1 cellular context compared by ENCODE assay signal in the genomic region with DNA sequence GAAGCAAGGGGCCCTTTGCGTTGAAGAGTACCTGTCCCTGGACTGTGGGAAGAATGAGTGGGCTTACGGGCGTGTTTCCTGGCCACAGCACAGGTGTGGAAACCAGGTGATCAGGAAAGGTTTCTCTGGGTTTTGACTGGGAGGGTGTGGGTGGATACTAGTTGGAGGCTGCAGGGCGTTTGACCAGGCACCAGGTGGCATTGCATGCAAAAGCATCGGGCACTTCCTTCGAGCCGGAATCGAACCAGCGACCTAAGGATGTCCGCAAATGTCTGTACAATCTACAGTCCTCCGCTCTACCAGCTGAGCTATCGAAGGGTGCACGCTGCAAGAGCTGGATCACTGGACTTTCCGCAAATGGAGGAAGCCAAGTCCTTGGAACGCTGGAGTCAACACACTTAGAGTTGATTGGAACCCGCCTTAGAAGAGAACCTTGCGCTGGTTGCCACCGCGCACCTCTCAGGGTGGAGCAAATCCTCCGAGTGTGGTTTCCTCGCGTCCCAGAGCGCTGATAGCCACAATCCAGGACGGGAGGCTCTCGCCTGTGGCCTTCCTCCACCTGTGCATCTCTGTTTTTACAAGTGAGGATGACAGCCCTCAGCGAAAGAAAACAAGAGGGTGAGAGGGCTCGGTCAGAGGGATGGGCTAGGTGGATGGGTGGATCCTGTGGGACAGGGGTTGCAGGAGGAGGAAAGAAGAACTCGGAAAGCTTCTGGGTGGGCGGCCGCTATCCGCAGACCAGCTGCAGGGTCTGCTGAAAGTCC.
A peak's percentile ranks its signal among the peaks of the same experiment; 100 is the strongest.
TF ChIP-seq lines count a peak whose summit lies in the region.

No MANE protein-coding gene starts in this region.

TF ChIP-seq in K562, 482 proteins besides CTCF, POLR2A, EP300 and RAD21 (continued from another document and continues in another):
- TF ChIP-seq, protein P1, sequence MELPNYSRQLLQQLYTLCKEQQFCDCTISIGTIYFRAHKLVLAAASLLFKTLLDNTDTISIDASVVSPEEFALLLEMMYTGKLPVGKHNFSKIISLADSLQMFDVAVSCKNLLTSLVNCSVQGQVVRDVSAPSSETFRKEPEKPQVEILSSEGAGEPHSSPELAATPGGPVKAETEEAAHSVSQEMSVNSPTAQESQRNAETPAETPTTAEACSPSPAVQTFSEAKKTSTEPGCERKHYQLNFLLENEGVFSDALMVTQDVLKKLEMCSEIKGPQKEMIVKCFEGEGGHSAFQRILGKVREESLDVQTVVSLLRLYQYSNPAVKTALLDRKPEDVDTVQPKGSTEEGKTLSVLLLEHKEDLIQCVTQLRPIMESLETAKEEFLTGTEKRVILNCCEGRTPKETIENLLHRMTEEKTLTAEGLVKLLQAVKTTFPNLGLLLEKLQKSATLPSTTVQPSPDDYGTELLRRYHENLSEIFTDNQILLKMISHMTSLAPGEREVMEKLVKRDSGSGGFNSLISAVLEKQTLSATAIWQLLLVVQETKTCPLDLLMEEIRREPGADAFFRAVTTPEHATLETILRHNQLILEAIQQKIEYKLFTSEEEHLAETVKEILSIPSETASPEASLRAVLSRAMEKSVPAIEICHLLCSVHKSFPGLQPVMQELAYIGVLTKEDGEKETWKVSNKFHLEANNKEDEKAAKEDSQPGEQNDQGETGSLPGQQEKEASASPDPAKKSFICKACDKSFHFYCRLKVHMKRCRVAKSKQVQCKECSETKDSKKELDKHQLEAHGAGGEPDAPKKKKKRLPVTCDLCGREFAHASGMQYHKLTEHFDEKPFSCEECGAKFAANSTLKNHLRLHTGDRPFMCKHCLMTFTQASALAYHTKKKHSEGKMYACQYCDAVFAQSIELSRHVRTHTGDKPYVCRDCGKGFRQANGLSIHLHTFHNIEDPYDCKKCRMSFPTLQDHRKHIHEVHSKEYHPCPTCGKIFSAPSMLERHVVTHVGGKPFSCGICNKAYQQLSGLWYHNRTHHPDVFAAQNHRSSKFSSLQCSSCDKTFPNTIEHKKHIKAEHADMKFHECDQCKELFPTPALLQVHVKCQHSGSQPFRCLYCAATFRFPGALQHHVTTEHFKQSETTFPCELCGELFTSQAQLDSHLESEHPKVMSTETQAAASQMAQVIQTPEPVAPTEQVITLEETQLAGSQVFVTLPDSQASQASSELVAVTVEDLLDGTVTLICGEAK (IDR thresholded peaks at IDR 0.05) = peak; percentile 74
- TF ChIP-seq, protein P1 (CRISPR knock-in tag; IDR thresholded peaks at IDR 0.05) = no peak
- TF ChIP-seq ZSCAN29 (IDR thresholded peaks at IDR 0.05) (no peak), IRF2 (CRISPR knock-in tag; IDR thresholded peaks at IDR 0.05) (no peak), SOX6 (IDR thresholded peaks at IDR 0.05) (peak; percentile 41; the same call in 1 of the 2 replicates), RB1 (IDR thresholded peaks at IDR 0.05; ENCODE audit: low read depth) (0 out of 2 replicates have a peak, but pooled peaks have one; percentile 27), JUND (IDR thresholded peaks at IDR 0.05; ENCODE audit: borderline replicate concordance, low read depth, low read length) (peak; percentile 22; the same call in 1 of the 2 replicates), JUND (tag; IDR thresholded peaks at IDR 0.05; ENCODE audit: borderline replicate concordance, low read depth, low read length) (0 out of 3 replicates have a peak, but pooled peaks have one; percentile 14), TBP (optimal IDR thresholded peaks at IDR 0.05; ENCODE audit: low read depth, low read length) (peak; percentile 99), KLF16 (IDR thresholded peaks at IDR 0.05) (no peak), MTA3 (IDR thresholded peaks at IDR 0.05; ENCODE audit: borderline replicate concordance) (0 out of 2 replicates have a peak, but pooled peaks have one; percentile 34), TCF7L2 (IDR thresholded peaks at IDR 0.05; ENCODE audit: low read depth, low read length) (no peak), SP1 (CRISPR knock-in tag; IDR thresholded peaks at IDR 0.05) (0 out of 2 replicates have a peak, but pooled peaks have one; percentile 33), FOXJ2 (tag; IDR thresholded peaks at IDR 0.05) (no peak), EGR1 (conservative IDR thresholded peaks at IDR 0.05) (peak; percentile 58), CTBP1 (IDR thresholded peaks at IDR 0.05; ENCODE audit: borderline replicate concordance) (peak; percentile 91), POLR2H (tag; IDR thresholded peaks at IDR 0.05; ENCODE audit: low read depth) (peak; percentile 98), ATF7 (IDR thresholded peaks at IDR 0.05) (peak; percentile 43; the same call in 1 of the 2 replicates), ZEB2 (IDR thresholded peaks at IDR 0.05) (peak; percentile 90), POLR3A (IDR thresholded peaks at IDR 0.05; ENCODE audit: borderline replicate concordance, extremely low read depth, insufficient read depth, insufficient read length) (peak; percentile 87), CCAR2 (IDR thresholded peaks at IDR 0.05; ENCODE audit: low read depth, low read length) (0 out of 2 replicates have a peak, but pooled peaks have one; percentile 45), BCOR (IDR thresholded peaks at IDR 0.05) (peak; percentile 54; the same call in 1 of the 2 replicates), KLF10 (CRISPR knock-in tag; IDR thresholded peaks at IDR 0.05) (no peak), SMAD4 (CRISPR knock-in tag; conservative IDR thresholded peaks at IDR 0.05) (no peak), KDM1A (IDR thresholded peaks at IDR 0.05) (0 out of 4 replicates have a peak, but pooled peaks have one; percentile 10 to 23), ADNP (tag; IDR thresholded peaks at IDR 0.05) (peak; percentile 44; the same call in 1 of the 2 replicates), CXXC5 (CRISPR knock-in tag; IDR thresholded peaks at IDR 0.05) (peak; percentile 54)
- TF ChIP-seq, protein P2, sequence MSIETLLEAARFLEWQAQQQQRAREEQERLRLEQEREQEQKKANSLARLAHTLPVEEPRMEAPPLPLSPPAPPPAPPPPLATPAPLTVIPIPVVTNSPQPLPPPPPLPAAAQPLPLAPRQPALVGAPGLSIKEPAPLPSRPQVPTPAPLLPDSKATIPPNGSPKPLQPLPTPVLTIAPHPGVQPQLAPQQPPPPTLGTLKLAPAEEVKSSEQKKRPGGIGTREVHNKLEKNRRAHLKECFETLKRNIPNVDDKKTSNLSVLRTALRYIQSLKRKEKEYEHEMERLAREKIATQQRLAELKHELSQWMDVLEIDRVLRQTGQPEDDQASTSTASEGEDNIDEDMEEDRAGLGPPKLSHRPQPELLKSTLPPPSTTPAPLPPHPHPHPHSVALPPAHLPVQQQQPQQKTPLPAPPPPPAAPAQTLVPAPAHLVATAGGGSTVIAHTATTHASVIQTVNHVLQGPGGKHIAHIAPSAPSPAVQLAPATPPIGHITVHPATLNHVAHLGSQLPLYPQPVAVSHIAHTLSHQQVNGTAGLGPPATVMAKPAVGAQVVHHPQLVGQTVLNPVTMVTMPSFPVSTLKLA (conservative IDR thresholded peaks at IDR 0.05) = 0 out of 4 replicates have a peak, but pooled peaks of 1 of the 2 experiments have one; percentile 31
- TF ChIP-seq, protein P3, sequence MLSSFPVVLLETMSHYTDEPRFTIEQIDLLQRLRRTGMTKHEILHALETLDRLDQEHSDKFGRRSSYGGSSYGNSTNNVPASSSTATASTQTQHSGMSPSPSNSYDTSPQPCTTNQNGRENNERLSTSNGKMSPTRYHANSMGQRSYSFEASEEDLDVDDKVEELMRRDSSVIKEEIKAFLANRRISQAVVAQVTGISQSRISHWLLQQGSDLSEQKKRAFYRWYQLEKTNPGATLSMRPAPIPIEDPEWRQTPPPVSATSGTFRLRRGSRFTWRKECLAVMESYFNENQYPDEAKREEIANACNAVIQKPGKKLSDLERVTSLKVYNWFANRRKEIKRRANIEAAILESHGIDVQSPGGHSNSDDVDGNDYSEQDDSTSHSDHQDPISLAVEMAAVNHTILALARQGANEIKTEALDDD (IDR thresholded peaks at IDR 0.05) = peak; percentile 82
- TF ChIP-seq, protein P4, sequence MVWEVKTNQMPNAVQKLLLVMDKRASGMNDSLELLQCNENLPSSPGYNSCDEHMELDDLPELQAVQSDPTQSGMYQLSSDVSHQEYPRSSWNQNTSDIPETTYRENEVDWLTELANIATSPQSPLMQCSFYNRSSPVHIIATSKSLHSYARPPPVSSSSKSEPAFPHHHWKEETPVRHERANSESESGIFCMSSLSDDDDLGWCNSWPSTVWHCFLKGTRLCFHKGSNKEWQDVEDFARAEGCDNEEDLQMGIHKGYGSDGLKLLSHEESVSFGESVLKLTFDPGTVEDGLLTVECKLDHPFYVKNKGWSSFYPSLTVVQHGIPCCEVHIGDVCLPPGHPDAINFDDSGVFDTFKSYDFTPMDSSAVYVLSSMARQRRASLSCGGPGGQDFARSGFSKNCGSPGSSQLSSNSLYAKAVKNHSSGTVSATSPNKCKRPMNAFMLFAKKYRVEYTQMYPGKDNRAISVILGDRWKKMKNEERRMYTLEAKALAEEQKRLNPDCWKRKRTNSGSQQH (CRISPR knock-in tag; IDR thresholded peaks at IDR 0.05) = no peak
- TF ChIP-seq, protein P5, sequence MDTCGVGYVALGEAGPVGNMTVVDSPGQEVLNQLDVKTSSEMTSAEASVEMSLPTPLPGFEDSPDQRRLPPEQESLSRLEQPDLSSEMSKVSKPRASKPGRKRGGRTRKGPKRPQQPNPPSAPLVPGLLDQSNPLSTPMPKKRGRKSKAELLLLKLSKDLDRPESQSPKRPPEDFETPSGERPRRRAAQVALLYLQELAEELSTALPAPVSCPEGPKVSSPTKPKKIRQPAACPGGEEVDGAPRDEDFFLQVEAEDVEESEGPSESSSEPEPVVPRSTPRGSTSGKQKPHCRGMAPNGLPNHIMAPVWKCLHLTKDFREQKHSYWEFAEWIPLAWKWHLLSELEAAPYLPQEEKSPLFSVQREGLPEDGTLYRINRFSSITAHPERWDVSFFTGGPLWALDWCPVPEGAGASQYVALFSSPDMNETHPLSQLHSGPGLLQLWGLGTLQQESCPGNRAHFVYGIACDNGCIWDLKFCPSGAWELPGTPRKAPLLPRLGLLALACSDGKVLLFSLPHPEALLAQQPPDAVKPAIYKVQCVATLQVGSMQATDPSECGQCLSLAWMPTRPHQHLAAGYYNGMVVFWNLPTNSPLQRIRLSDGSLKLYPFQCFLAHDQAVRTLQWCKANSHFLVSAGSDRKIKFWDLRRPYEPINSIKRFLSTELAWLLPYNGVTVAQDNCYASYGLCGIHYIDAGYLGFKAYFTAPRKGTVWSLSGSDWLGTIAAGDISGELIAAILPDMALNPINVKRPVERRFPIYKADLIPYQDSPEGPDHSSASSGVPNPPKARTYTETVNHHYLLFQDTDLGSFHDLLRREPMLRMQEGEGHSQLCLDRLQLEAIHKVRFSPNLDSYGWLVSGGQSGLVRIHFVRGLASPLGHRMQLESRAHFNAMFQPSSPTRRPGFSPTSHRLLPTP (IDR thresholded peaks at IDR 0.05; ENCODE audit: borderline replicate concordance, extremely low read depth, insufficient read length) = peak; percentile 93
- TF ChIP-seq, protein P6, sequence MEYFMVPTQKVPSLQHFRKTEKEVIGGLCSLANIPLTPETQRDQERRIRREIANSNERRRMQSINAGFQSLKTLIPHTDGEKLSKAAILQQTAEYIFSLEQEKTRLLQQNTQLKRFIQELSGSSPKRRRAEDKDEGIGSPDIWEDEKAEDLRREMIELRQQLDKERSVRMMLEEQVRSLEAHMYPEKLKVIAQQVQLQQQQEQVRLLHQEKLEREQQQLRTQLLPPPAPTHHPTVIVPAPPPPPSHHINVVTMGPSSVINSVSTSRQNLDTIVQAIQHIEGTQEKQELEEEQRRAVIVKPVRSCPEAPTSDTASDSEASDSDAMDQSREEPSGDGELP (CRISPR knock-in tag; IDR thresholded peaks at IDR 0.05; ENCODE audit: borderline replicate concordance) = peak; percentile 96
- TF ChIP-seq, protein P7, sequence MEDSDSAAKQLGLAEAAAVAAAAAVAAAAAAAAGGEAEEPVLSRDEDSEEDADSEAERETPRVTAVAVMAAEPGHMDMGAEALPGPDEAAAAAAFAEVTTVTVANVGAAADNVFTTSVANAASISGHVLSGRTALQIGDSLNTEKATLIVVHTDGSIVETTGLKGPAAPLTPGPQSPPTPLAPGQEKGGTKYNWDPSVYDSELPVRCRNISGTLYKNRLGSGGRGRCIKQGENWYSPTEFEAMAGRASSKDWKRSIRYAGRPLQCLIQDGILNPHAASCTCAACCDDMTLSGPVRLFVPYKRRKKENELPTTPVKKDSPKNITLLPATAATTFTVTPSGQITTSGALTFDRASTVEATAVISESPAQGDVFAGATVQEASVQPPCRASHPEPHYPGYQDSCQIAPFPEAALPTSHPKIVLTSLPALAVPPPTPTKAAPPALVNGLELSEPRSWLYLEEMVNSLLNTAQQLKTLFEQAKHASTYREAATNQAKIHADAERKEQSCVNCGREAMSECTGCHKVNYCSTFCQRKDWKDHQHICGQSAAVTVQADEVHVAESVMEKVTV (CRISPR knock-in tag; IDR thresholded peaks at IDR 0.05) = 0 out of 2 replicates have a peak, but pooled peaks have one; percentile 10
- TF ChIP-seq, protein P8, sequence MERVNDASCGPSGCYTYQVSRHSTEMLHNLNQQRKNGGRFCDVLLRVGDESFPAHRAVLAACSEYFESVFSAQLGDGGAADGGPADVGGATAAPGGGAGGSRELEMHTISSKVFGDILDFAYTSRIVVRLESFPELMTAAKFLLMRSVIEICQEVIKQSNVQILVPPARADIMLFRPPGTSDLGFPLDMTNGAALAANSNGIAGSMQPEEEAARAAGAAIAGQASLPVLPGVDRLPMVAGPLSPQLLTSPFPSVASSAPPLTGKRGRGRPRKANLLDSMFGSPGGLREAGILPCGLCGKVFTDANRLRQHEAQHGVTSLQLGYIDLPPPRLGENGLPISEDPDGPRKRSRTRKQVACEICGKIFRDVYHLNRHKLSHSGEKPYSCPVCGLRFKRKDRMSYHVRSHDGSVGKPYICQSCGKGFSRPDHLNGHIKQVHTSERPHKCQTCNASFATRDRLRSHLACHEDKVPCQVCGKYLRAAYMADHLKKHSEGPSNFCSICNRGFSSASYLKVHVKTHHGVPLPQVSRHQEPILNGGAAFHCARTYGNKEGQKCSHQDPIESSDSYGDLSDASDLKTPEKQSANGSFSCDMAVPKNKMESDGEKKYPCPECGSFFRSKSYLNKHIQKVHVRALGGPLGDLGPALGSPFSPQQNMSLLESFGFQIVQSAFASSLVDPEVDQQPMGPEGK (CRISPR knock-in tag; IDR thresholded peaks at IDR 0.05; ENCODE audit: borderline replicate concordance) = no peak
